In the genomic region with DNA sequence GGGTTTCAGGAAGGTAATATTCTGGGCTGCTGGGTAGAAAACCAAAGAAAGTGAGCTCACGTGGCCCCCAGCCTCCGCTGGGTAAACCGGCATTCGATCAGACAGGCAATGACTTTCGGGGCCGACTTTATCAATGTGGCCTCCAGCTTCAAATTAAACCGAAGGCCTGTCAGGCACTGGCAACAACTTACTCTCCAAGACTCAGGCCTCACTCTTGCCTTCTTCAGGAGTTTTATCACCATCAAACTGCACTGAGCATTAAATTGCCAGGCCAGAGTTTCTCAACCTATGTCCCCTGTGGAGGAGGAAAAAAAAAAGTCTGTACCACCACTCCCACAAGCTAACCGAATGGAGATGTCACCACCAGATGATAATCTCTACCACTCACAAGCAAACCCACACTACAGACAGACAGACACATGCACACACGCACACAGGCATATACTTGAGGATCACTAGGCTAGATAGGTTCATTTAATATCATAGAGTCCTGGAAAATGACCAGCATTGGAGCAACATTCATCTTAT, we compare ENCODE assay signal across 9 cellular contexts. TPM values are rescaled to one million over a fixed set of nuclear protein-coding genes. Genes with fewer than 3 reads are reported as not detected.
DNase-seq lines count a peak whose midpoint lies in the region; ATAC-seq and TF ChIP-seq lines count a peak whose summit lies in the region.
"Had no signal": no experiment of that assay in that cellular context is flagged by ENCODE, and none has a peak within 500 bp of the region (broad histone marks: within the 10 kb centered on the region; RNA-seq: fewer than 3 reads in every experiment).

No MANE protein-coding gene starts in this region.

- no peaks in the 10 kb centered on the region for H3K9me3 ChIP-seq in CD4-positive, alpha-beta memory T cell (ENCODE audit: control insufficient read depth in 1 of 2, low read length in 2 of 2)
- H3K9me3 ChIP-seq in MM.1S (replicated peaks; ENCODE audit: insufficient read depth, low read length): no peaks in the 10 kb centered on the region
- no peaks in the 10 kb centered on the region for H3K9me3 ChIP-seq in muscle layer of duodenum (ENCODE audit: control insufficient read depth in 1 of 2, low read length in 2 of 2)
- H3K9me3 ChIP-seq: mucosa of descending colon had no signal

- H3K27me3 ChIP-seq in CD4-positive, alpha-beta memory T cell (ENCODE audit: insufficient read depth, low read length): no peaks in the 10 kb centered on the region
- H3K27me3 ChIP-seq in MM.1S (replicated peaks; ENCODE audit: insufficient read depth, low read length) (no peaks in the 10 kb centered on the region), brain microvascular endothelial cell (replicated peaks) (no peaks in the 10 kb centered on the region), muscle layer of duodenum (ENCODE audit: low read depth, low read length) (no peaks in the 10 kb centered on the region)

- H2AFZ ChIP-seq in MM.1S (ENCODE audit: low read length): peak overlapping the region; percentile 98

- H3K27ac ChIP-seq in CD4-positive, alpha-beta memory T cell (ENCODE audit: low read depth, low read length): peak overlapping the region; percentile 56
- peak overlapping the region; percentile 90 for H3K27ac ChIP-seq in MM.1S (ENCODE audit: low read length)
- H3K27ac ChIP-seq in brain microvascular endothelial cell: no peak overlapping the region
- peak overlapping the region; percentile 96 for H3K27ac ChIP-seq in muscle layer of duodenum (ENCODE audit: low read length)

- DNase-seq in CD4-positive, alpha-beta memory T cell: peak in 3 of 5 donors; percentile 10 to 27 (median 12)
- DNase-seq in MM.1S (no peak), brain microvascular endothelial cell (no peak), OCI-M2 (lab: John Stamatoyannopoulos, UW; ENCODE audit: unreplicated experiment) (no peak)
- DNase-seq in stimulated activated CD4-positive, alpha-beta T cell treated with anti-CD3 and anti-CD28 coated beads, Interleukin-4, amount 100 ng/mL, for 24 hours: no peak

- no peaks in the 10 kb centered on the region for H3K36me3 ChIP-seq in CD4-positive, alpha-beta memory T cell (ENCODE audit: insufficient read depth, low read length)
- H3K36me3 ChIP-seq in MM.1S (replicated peaks; ENCODE audit: insufficient read depth, low read length): no peaks in the 10 kb centered on the region
- no peaks in the 10 kb centered on the region for H3K36me3 ChIP-seq in brain microvascular endothelial cell (replicated peaks)
- no peaks in the 10 kb centered on the region for H3K36me3 ChIP-seq in muscle layer of duodenum (ENCODE audit: control insufficient read depth in 1 of 2, insufficient read depth in 2 of 2, low read length in 2 of 2)

- peaks cover 36% of the 10 kb centered on the region for H3K79me2 ChIP-seq in MM.1S (ENCODE audit: low read length)

- peak overlapping the region; percentile 93 for H3K4me2 ChIP-seq in MM.1S (ENCODE audit: low read depth, low read length)

- no peaks in the 10 kb centered on the region for H3K27me3 Mint-ChIP-seq in CD4-positive, alpha-beta memory T cell

- CTCF ChIA-PET in CD4-positive, alpha-beta memory T cell (lab: Charles Lee; ENCODE audit: partially characterized antibody): interaction anchor here (0.6 to 2.1 kb wide), 11 partner anchors 11 to 316 kb away, joined by 3 to 15 read pairs (median 4); no protein-coding TSS in a partner anchor

- peaks cover 29% of the 10 kb centered on the region for H3F3A ChIP-seq in MM.1S (ENCODE audit: insufficient read depth, low read length)

- H3K27ac Mint-ChIP-seq in CD4-positive, alpha-beta memory T cell: peak overlapping the region; percentile 93 to 96 (median 96)

- no peaks in the 10 kb centered on the region for H4K20me1 ChIP-seq in MM.1S (ENCODE audit: insufficient read depth, low read length)

- H3K4me1 Mint-ChIP-seq in CD4-positive, alpha-beta memory T cell: peaks cover 29 to 53% (median 37%) of the 10 kb centered on the region in 4 donors

- H3K4me3 ChIP-seq in CD4-positive, alpha-beta memory T cell (ENCODE audit: low read length in 2 of 2): peak overlapping the region; percentile 53 to 89
- H3K4me3 ChIP-seq in MM.1S (ENCODE audit: low read length) (peak overlapping the region; percentile 89), brain microvascular endothelial cell (ENCODE audit: low read depth, low read length) (peak overlapping the region; percentile 88), muscle layer of duodenum (ENCODE audit: low read depth in 1 of 2, low read length in 2 of 2) (peak overlapping the region; percentile 76 to 90)

- ATAC-seq in HG02642 (IDR thresholded peaks at IDR 0.05; ENCODE audit: poor library complexity, unreplicated experiment) (no peak), HG03442 (IDR thresholded peaks at IDR 0.05; ENCODE audit: unreplicated experiment) (no peak)

- no peaks in the 10 kb centered on the region for H3K9me2 ChIP-seq in MM.1S (replicated peaks; ENCODE audit: insufficient read depth, low read length)

- peak overlapping the region; percentile 91 to 99 (median 98) for H3K4me3 Mint-ChIP-seq in CD4-positive, alpha-beta memory T cell

- H3K4me1 ChIP-seq in CD4-positive, alpha-beta memory T cell (ENCODE audit: insufficient read depth, low read length): peaks cover 42% of the 10 kb centered on the region
- H3K4me1 ChIP-seq in MM.1S (ENCODE audit: low read length) (peaks cover 22% of the 10 kb centered on the region), muscle layer of duodenum (ENCODE audit: control insufficient read depth in 1 of 2, insufficient read depth in 2 of 2, low read length in 2 of 2) (peaks cover 15 to 19% of the 10 kb centered on the region in 2 donors)

- H3K36me3 Mint-ChIP-seq in CD4-positive, alpha-beta memory T cell: peaks cover 0 to 6% of the 10 kb centered on the region in 2 donors

- H3K9ac ChIP-seq in MM.1S (ENCODE audit: low read length): peak overlapping the region; percentile 85

- POLR2A ChIA-PET in CD4-positive, alpha-beta memory T cell (lab: Charles Lee; ENCODE audit: partially characterized antibody): interaction anchor here (0.8 to 3.4 kb wide), 15 partner anchors 11 to 321 kb away, joined by 3 to 28 read pairs (median 5); partner anchors contain the start of genes CDKAL1 and E2F3

- TF ChIP-seq CTCF in MM.1S (IDR thresholded peaks at IDR 0.05; ENCODE audit: low read length): no peak
- TF ChIP-seq CTCF in brain microvascular endothelial cell (IDR thresholded peaks at IDR 0.05; ENCODE audit: low read depth, low read length, missing control alignments): no peak

- H3K9me3 Mint-ChIP-seq in CD4-positive, alpha-beta memory T cell: no peaks in the 10 kb centered on the region

- intact Hi-C loops in CD4-positive, alpha-beta memory T cell (cut with micrococcal nuclease): loop anchor here (2.0 to 5.0 kb wide), 4 partner anchors 36 to 315 kb away; no protein-coding TSS in a partner anchor

- in situ Hi-C loops in brain microvascular endothelial cell (cut with HindIII; ENCODE audit: low pct_ligation_motif_present, low sequenced_read_pairs): no loop called here

RNA-seq across cellular contexts. Expression of gene MBOAT1, which starts 1.1 kb away (rescaled TPM):
- 10 to 100 TPM; 21.3 to 24.6 TPM for total RNA-seq in CD4-positive, alpha-beta memory T cell
- 1 to 10 TPM in 1 of 2 donors, under 1 TPM in 1; 0.49 to 3.8 TPM for polyA plus RNA-seq in CD4-positive, alpha-beta memory T cell

Comparison
In these comparisons a context has a peak if more than half of its experiments do, and no peak if none do; other contexts are left out.
1. DNase-seq: peak in CD4-positive, alpha-beta memory T cell (3 of 5); none in MM.1S (single experiment), brain microvascular endothelial cell (single experiment), OCI-M2 (single experiment) and stimulated activated CD4-positive, alpha-beta T cell treated with anti-CD3 and anti-CD28 coated beads, Interleukin-4, amount 100 ng/mL, for 24 hours (single experiment).
2. Peak in every context shown above with its lines, with median percentiles within 50 percentile points of each other: H3K4me3 ChIP-seq.